In the genomic region with DNA sequence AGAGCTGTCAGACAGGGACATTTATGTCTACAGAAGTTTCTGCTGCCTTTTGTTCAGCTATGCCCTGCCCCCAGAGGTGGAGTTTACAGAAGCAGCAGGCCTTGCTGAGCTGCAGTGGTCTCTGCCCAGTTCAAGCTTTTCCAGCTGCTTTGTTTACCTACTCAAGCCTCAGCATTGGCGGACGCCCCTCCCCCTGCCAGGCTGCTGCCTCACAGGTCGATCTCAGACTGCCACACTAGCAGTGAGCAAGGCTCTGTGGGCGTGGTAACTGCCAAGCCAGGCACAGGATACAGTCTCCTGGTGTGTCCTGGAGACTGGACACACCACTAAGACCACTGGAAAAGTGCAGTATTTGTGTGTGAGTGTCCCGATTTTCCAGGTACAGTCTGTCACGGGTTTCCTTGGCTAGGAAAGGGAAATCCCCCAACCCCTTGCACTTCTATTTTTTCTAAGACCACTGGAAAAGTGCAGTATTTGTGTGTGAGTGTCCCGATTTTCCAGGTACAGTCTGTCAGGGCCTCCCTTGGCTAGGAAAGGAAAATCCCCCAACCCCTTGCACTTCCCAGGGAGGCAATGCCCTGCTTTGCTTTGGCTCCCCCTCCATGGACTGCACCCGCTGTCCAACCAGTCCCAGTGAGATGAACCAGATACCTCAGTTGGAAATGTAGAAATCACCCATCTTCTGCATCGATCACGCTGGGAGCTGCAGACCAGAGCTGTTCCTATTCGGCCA, we compare ENCODE assay signal across 15 cellular contexts. TPM values are rescaled to one million over a fixed set of nuclear protein-coding genes. Genes with fewer than 3 reads are reported as not detected.
A peak's percentile ranks its signal among the peaks of the same experiment; 100 is the strongest.
DNase-seq lines count a peak whose midpoint lies in the region; ATAC-seq, FAIRE-seq and TF ChIP-seq lines count a peak whose summit lies in the region.
"Not testable (repeated sequence)": the region's sequence is repeated elsewhere in the genome, so short reads cannot be mapped to it uniquely, and the experiment has no call there.
"Had no signal": no experiment of that assay in that cellular context is flagged by ENCODE, and none has a peak within 500 bp of the region (broad histone marks: within the 10 kb centered on the region; RNA-seq: fewer than 3 reads in every experiment).

No MANE protein-coding gene starts in this region.

- H3K4me1 ChIP-seq in RWPE2 (ENCODE audit: insufficient read depth, poor library complexity, severe bottlenecking); pancreas: not testable (repeated sequence)

- ATAC-seq in RWPE2 (ENCODE audit: low read depth): peak; percentile 56; the same call in 1 of the 3 replicates
- ATAC-seq in pancreas: peak; percentile 74 to 98 (median 84)

- 36% methylated on average over 11 of the region's 11 CpGs for whole genome bisulfite sequencing in pancreas, 2 donors

- not testable (repeated sequence) for H3K36me3 ChIP-seq in RWPE2 (ENCODE audit: low read depth); pancreas

- H3K27me3 ChIP-seq in RWPE2 (ENCODE audit: insufficient read depth, poor library complexity, severe bottlenecking); pancreas: not testable (repeated sequence)

- not testable (repeated sequence) for H3K4me3 ChIP-seq in RWPE2 (ENCODE audit: severe bottlenecking); choroid plexus epithelial cell (ENCODE audit: low read depth, low read length); pancreas

- not testable (repeated sequence) for H3K27ac ChIP-seq in RWPE2 (ENCODE audit: poor library complexity, severe bottlenecking); pancreas

- intact Hi-C loops in pancreas (cut with DNase I): not testable (repeated sequence)

- peak; percentile 29 for DNase-seq in A172 (ENCODE audit: low spot score)
- peak; percentile 74 for DNase-seq in H4 (ENCODE audit: low spot score)
- peak; percentile 82 for DNase-seq in NCI-H1105 treated with DMSO at 0.1 percent for 48 hours (lab: John Stamatoyannopoulos, UW)
- DNase-seq in NCI-H460 (ENCODE audit: extremely low read depth, low read depth): peak; percentile 35
- not testable (repeated sequence) for DNase-seq in RWPE2 (ENCODE audit: low spot score)
- DNase-seq in choroid plexus epithelial cell (ENCODE audit: low read depth): peak; percentile 16
- DNase-seq in islet precursor cell: peak; percentile 97
- peak; percentile 72 to 85 (median 80) for DNase-seq in pancreas

- FAIRE-seq in pancreas (lab: Jason Lieb, UNC): not testable (repeated sequence)

- not testable (repeated sequence) for H3K9me3 ChIP-seq in RWPE2 (ENCODE audit: severe bottlenecking); pancreas

- not testable (repeated sequence) for TF ChIP-seq CTCF in RWPE2 (IDR thresholded peaks at IDR 0.05; ENCODE audit: poor library complexity, severe bottlenecking); choroid plexus epithelial cell (conservative IDR thresholded peaks at IDR 0.05; ENCODE audit: low read depth, low read length); pancreas (IDR thresholded peaks at IDR 0.05)

RNA-seq across cellular contexts. Expression of gene CFHR5, which starts 14.7 kb away (rescaled TPM):
- not detected in 2 replicates for total RNA-seq in A172 (2014; rRNA removed; shearing (Covaris generic))
- not detected in 2 replicates for total RNA-seq in H4 (2014; rRNA removed; shearing (Covaris generic))
- total RNA-seq in NCI-H460 (2014; rRNA removed; shearing (Covaris generic)): not detected in 2 replicates
- not detected in 2 replicates for polyA plus RNA-seq in NCI-H460 (2014; cell fraction: nucleus; rRNA removed)
- total RNA-seq in pancreas: under 1 TPM in 1 of 6 donors, not detected in 5; 0.06 TPM
- not detected for polyA plus RNA-seq in pancreas
- total RNA-seq: activated CD4-positive, alpha-beta T cell treated with anti-CD3 and anti-CD28 coated beads, Interleukin-2, amount 10 ng/mL, durations not matched to agents 24 days and 14 days; activated naive CD4-positive, alpha-beta T cell treated with anti-CD3 and anti-CD28 coated beads, Interleukin-2, amount 50 U/mL, for 72 hours; CD4-positive, alpha-beta memory T cell; left colon; skeletal muscle tissue; T-helper 2 cell treated with Interferon-gamma antibody and Interleukin-4, amounts not matched to agents 100 ng/mL and 5 ng/mL, for 36 hours had no signal
- polyA plus RNA-seq: CD4-positive, alpha-beta memory T cell; neural cell had no signal

RNA-seq across cellular contexts. Expression of gene CFHR2, which starts 48.5 kb away (rescaled TPM):
- total RNA-seq in A172 (2014; rRNA removed; shearing (Covaris generic)): not detected in 2 replicates
- not detected in 2 replicates for total RNA-seq in H4 (2014; rRNA removed; shearing (Covaris generic))
- not detected in 2 replicates for total RNA-seq in NCI-H460 (2014; rRNA removed; shearing (Covaris generic))
- not detected in 2 replicates for polyA plus RNA-seq in NCI-H460 (2014; cell fraction: nucleus; rRNA removed)
- total RNA-seq in pancreas: under 1 TPM in 2 of 6 donors, not detected in 4; 0.25 to 0.28 TPM
- polyA plus RNA-seq in pancreas: not detected
- total RNA-seq: activated naive CD4-positive, alpha-beta T cell treated with anti-CD3 and anti-CD28 coated beads, Interleukin-2, amount 50 U/mL, for 72 hours; CD4-positive, alpha-beta memory T cell; left colon; skeletal muscle tissue; T-helper 2 cell treated with Interferon-gamma antibody and Interleukin-4, amounts not matched to agents 100 ng/mL and 5 ng/mL, for 36 hours had no signal
- polyA plus RNA-seq: CD4-positive, alpha-beta memory T cell; neural cell had no signal
